In the genomic region with DNA sequence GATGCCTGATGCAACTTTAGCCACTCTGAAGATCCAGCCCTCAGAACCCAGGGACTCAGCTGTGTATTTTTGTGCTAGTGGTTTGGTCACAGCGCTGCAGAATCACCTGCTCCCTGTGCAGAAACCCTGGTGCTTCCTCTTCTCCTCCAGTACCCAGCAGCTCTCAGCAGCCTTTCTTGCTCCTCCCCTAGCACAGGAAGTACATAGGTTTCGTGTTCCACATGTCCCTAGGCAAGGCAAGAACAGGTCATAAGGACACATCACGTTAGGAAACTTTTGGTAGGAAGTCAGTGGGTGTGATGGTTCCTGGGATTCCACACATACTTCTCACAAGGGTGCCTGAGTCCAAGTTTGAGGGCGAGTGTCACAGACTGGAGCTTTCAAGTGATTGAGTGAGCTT, we compare ENCODE assay signal across 1 cellular context.
TF ChIP-seq lines count a peak whose summit lies in the region.

No MANE protein-coding gene starts in this region.

TF ChIP-seq in GM23338, 12 proteins besides CTCF, POLR2A, EP300 and RAD21 (continued from another document):
- TF ChIP-seq ZNF462 (CRISPR knock-in tag; IDR thresholded peaks at IDR 0.05): no peak
- no peak for TF ChIP-seq EZH2 (IDR thresholded peaks at IDR 0.05; ENCODE audit: low read depth, unreplicated experiment)
- no peak for TF ChIP-seq CREB1 (CRISPR knock-in tag; IDR thresholded peaks at IDR 0.05; ENCODE audit: low read depth)
- no peak for TF ChIP-seq JUNB (IDR thresholded peaks at IDR 0.05; ENCODE audit: unreplicated experiment)
